8 cellular contexts compared by ENCODE assay signal in the genomic region with DNA sequence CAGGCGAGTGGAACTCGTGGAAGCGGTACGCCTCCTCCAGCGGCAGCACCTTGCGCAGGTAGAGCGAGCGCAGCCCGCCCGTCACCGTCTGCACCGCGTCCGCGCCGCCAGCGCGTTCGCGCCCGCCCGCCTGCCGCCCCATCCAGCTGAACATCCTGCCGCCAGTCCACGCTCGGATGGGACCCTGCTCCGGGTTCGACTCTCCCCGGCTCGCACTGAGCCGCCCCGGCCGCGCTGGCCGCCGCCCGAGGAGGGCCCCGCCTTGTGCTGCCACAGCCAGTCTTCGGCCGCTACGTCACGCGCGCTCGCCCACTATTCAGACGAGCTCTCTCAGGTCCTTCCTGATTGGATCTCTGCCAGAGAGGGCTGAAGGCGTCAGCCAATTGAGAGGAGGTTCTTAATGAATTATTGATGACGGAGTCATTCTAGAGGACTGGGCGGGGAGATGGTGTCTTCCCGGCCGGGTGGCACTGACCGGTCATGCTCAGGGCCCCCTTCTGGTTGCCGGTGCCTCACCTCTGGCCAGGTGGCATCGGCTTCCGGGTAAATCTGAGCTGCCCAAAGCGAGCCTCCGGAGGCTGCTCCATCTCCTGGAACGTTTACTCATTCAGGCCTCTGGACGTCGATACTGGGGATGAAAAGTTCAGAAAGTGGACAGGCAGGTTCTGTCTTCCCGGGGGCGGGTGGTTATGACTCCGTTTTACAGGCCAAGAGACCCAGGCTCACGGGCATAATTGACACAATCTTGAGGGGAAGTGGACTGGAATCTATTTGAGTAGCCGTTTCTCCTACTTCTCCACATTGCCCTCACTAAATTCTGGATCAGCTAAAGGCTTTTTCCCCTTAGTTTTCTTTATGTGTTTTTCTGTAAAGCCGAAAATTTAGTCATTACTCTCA. TPM values are rescaled to one million over a fixed set of nuclear protein-coding genes. Genes with fewer than 3 reads are reported as not detected.
DNase-seq lines count a peak whose midpoint lies in the region; ATAC-seq lines count a peak whose summit lies in the region.

Gene EHD4 (minus strand): TSS at position 217 of the 897 bp plus-strand sequence. CDS start 63 bp downstream, at position 154.

- peaks cover 27 to 31% of the 10 kb centered on the region in 2 donors for H3K4me1 Mint-ChIP-seq in effector memory CD8-positive, alpha-beta T cell (ENCODE audit: low read depth in 2 of 2)

- H3K27me3 Mint-ChIP-seq in effector memory CD8-positive, alpha-beta T cell = peaks cover 34% of the 10 kb centered on the region in 2 donors

- POLR2A ChIA-PET in activated CD8-positive, alpha-beta memory T cell treated with anti-CD3 and anti-CD28 coated beads for 36 hours (lab: Charles Lee) = interaction anchor here (0.6 to 4.2 kb wide), 11 partner anchors 9 to 602 kb away, joined by 3 to 67 read pairs (median 4); partner anchors contain the start of gene MAPKBP1

- H3K27ac Mint-ChIP-seq in effector memory CD8-positive, alpha-beta T cell = peak within 1 kb of the TSS; percentile 95 to 98

- CTCF ChIA-PET in activated CD8-positive, alpha-beta memory T cell treated with anti-CD3 and anti-CD28 coated beads for 36 hours (lab: Charles Lee) = interaction anchor here (1.1 to 5.9 kb wide), 3 partner anchors 9 to 36 kb away, joined by 3 to 55 read pairs (median 6); no protein-coding TSS in a partner anchor

- peak within 1 kb of the TSS; percentile 95 to 96 for H3K4me3 Mint-ChIP-seq in effector memory CD8-positive, alpha-beta T cell

- DNase-seq in COLO829 (ENCODE audit: low spot score) = peak; percentile 95
- DNase-seq in HS-5 (ENCODE audit: low read depth) = peak; percentile 98
- peak; percentile 96 for DNase-seq in NK-92 treated with Interleukin-12 subunit alpha and Interleukin-12 subunit beta, amount 100 ng/mL, for 24 hours (lab: John Stamatoyannopoulos, UW)
- DNase-seq in effector memory CD8-positive, alpha-beta T cell = peak; percentile 92 to 94 (median 92)
- peak; percentile 100 for DNase-seq in medulla oblongata (ENCODE audit: extremely low spot score)
- DNase-seq in stimulated activated CD8-positive, alpha-beta memory T cell treated with anti-CD3 and anti-CD28 coated beads, Interleukin-12 subunit alpha, Interleukin-12 subunit beta, amount 100 ng/mL, for 1 hour (ENCODE audit: low read depth) = peak; percentile 90

- no peaks in the 10 kb centered on the region for H3K9me3 Mint-ChIP-seq in effector memory CD8-positive, alpha-beta T cell

- peaks cover 38% of the 10 kb centered on the region for H3K36me3 Mint-ChIP-seq in effector memory CD8-positive, alpha-beta T cell (ENCODE audit: insufficient read depth)

- ATAC-seq in GM19468 (IDR thresholded peaks at IDR 0.05; ENCODE audit: extremely low read depth, unreplicated experiment) = peak; percentile 80
- peak; percentile 74 for ATAC-seq in effector memory CD8-positive, alpha-beta T cell (replicated peaks)

RNA-seq across cellular contexts. Expression of gene EHD4, which starts in this region (rescaled TPM):
- 10 to 100 TPM; 25.8 TPM for total RNA-seq in activated CD8-positive, alpha-beta memory T cell treated with anti-CD3 and anti-CD28 coated beads for 36 hours

Comparison
In these comparisons a context has a peak if more than half of its experiments do, and no peak if none do; other contexts are left out.
1. Peak in every context shown above with its lines: DNase-seq and ATAC-seq.